18 cellular contexts compared by ENCODE assay signal in genomic region chr6:157155838-157156237, GRCh38.
A peak's percentile ranks its signal among the peaks of the same experiment; 100 is the strongest.
DNase-seq lines count a peak whose midpoint lies in the region; ATAC-seq and TF ChIP-seq lines count a peak whose summit lies in the region.
"Had no signal": no experiment of that assay in that cellular context is flagged by ENCODE, and none has a peak within 500 bp of the region (broad histone marks: within the 10 kb centered on the region; RNA-seq: fewer than 3 reads in every experiment).

No MANE protein-coding gene starts in this region.

- TF ChIP-seq CTCF in GM23338 (conservative IDR thresholded peaks at IDR 0.05; ENCODE audit: low read depth in 2 of 2) (no peak), fibroblast of pulmonary artery (IDR thresholded peaks at IDR 0.05; ENCODE audit: low read length, missing control alignments) (no peak)

- H3K4me3 ChIP-seq in CD4-positive, CD25-positive, alpha-beta regulatory T cell (ENCODE audit: low read depth, low read length): no peak overlapping the region
- H3K4me3 ChIP-seq in GM23338: no peak overlapping the region
- H3K4me3 ChIP-seq in fibroblast of pulmonary artery (replicated peaks; ENCODE audit: low read depth, low read length): no peak overlapping the region

- H3K27me3 Mint-ChIP-seq in CD4-positive, CD25-positive, alpha-beta regulatory T cell: no peaks in the 10 kb centered on the region
- H3K27me3 Mint-ChIP-seq in GM23338 (ENCODE audit: insufficient read depth, low read depth, poor library complexity): peaks cover 11% of the 10 kb centered on the region
- no peaks in the 10 kb centered on the region for H3K27me3 Mint-ChIP-seq in activated T-helper 17 cell treated with anti-CD3 and anti-CD28 coated beads, Interleukin-2, amount 50 U/mL, for 72 hours
- H3K27me3 Mint-ChIP-seq: T-cell had no signal

- H3K9me3 Mint-ChIP-seq in CD4-positive, CD25-positive, alpha-beta regulatory T cell: no peaks in the 10 kb centered on the region
- no peaks in the 10 kb centered on the region for H3K9me3 Mint-ChIP-seq in GM23338
- H3K9me3 Mint-ChIP-seq in activated T-helper 17 cell treated with anti-CD3 and anti-CD28 coated beads, Interleukin-2, amount 50 U/mL, for 72 hours: no peaks in the 10 kb centered on the region
- H3K9me3 Mint-ChIP-seq: CD8-positive, alpha-beta T cell; T-cell had no signal

- no peak for ATAC-seq in CD4-positive, CD25-positive, alpha-beta regulatory T cell (ENCODE audit: low read depth in 2 of 2)
- ATAC-seq in GM23338 (no peak), HG02642 (IDR thresholded peaks at IDR 0.05; ENCODE audit: poor library complexity, unreplicated experiment) (no peak)
- ATAC-seq in activated T-helper 17 cell treated with anti-CD3 and anti-CD28 coated beads, Interleukin-2, amount 50 U/mL, for 72 hours (replicated peaks): no peak
- ATAC-seq: CD8-positive, alpha-beta T cell; T-cell had no signal

- H3F3A ChIP-seq in GM23338 (replicated peaks; ENCODE audit: low read depth): no peaks in the 10 kb centered on the region; the same call in 1 of the 2 replicates

- H3K9me3 ChIP-seq in CD4-positive, CD25-positive, alpha-beta regulatory T cell (ENCODE audit: control insufficient read depth in 2 of 2, low read length in 2 of 2): no peaks in the 10 kb centered on the region

- no peak for DNase-seq in CD4-positive, CD25-positive, alpha-beta regulatory T cell
- DNase-seq in GM23338 (ENCODE audit: low spot score) (no peak), fibroblast of pulmonary artery (ENCODE audit: low read depth) (peak; percentile 59), NCI-H2107 (lab: John Stamatoyannopoulos, UW) (no peak), NCI-H82 treated with DMSO at 0.1 percent for 48 hours (lab: John Stamatoyannopoulos, UW; ENCODE audit: unreplicated experiment) (no peak)
- DNase-seq: C1 segment of cervical spinal cord; CD8-positive, alpha-beta T cell; DMS153; GOT3; Kasumi-1; NCI-H2029; NCI-H526 treated with DMSO at 0.1 percent for 48 hours; SHP77; T-cell had no signal

- no peak overlapping the region for H3K27ac ChIP-seq in CD4-positive, CD25-positive, alpha-beta regulatory T cell (ENCODE audit: insufficient read depth, low read length, poor library complexity, severe bottlenecking)
- peak overlapping the region; percentile 11; the same call in 1 of the 2 replicates for H3K27ac ChIP-seq in GM23338 (ENCODE audit: low read depth)
- H3K27ac ChIP-seq: HL-60, RWPE1 had no signal

- H3K27ac Mint-ChIP-seq in CD4-positive, CD25-positive, alpha-beta regulatory T cell: peak overlapping the region in 2 of 3 donors; percentile 16 to 35
- peak overlapping the region; percentile 31 for H3K27ac Mint-ChIP-seq in GM23338
- H3K27ac Mint-ChIP-seq in activated T-helper 17 cell treated with anti-CD3 and anti-CD28 coated beads, Interleukin-2, amount 50 U/mL, for 72 hours: peak overlapping the region; percentile 58
- H3K27ac Mint-ChIP-seq: CD8-positive, alpha-beta T cell; T-cell had no signal

- peaks cover 12 to 22% (median 14%) of the 10 kb centered on the region in 4 donors for H3K4me1 Mint-ChIP-seq in CD4-positive, CD25-positive, alpha-beta regulatory T cell
- H3K4me1 Mint-ChIP-seq in GM23338: peaks cover 43% of the 10 kb centered on the region
- peaks cover 5% of the 10 kb centered on the region for H3K4me1 Mint-ChIP-seq in activated T-helper 17 cell treated with anti-CD3 and anti-CD28 coated beads, Interleukin-2, amount 50 U/mL, for 72 hours

- H2AFZ ChIP-seq in GM23338: no peak overlapping the region

- no peaks in the 10 kb centered on the region; the same call in 1 of the 2 replicates for H3K79me2 ChIP-seq in GM23338 (replicated peaks; ENCODE audit: insufficient read depth)

- no peaks in the 10 kb centered on the region for H3K27me3 ChIP-seq in CD4-positive, CD25-positive, alpha-beta regulatory T cell (ENCODE audit: control insufficient read depth, insufficient read depth, low read length)
- no peaks in the 10 kb centered on the region for H3K27me3 ChIP-seq in GM23338 (ENCODE audit: insufficient read depth)

- no peaks in the 10 kb centered on the region; the same call in 1 of the 2 replicates for H4K20me1 ChIP-seq in GM23338 (replicated peaks; ENCODE audit: insufficient read depth)

- H3K36me3 ChIP-seq in CD4-positive, CD25-positive, alpha-beta regulatory T cell (ENCODE audit: control insufficient read depth, insufficient read depth, low read length): peaks cover 35% of the 10 kb centered on the region
- H3K36me3 ChIP-seq in GM23338 (ENCODE audit: insufficient read depth): no peaks in the 10 kb centered on the region; the same call in 1 of the 2 replicates

- no peaks in the 10 kb centered on the region for H3K4me1 ChIP-seq in CD4-positive, CD25-positive, alpha-beta regulatory T cell (ENCODE audit: control insufficient read depth, insufficient read depth, low read length, poor library complexity, severe bottlenecking)
- H3K4me1 ChIP-seq in GM23338 (ENCODE audit: insufficient read depth): peaks cover 38% of the 10 kb centered on the region

- H3K4me3 Mint-ChIP-seq in CD4-positive, CD25-positive, alpha-beta regulatory T cell: no peak overlapping the region
- H3K4me3 Mint-ChIP-seq in GM23338: peak overlapping the region; percentile 7; the same call in 1 of the 3 replicates
- no peak overlapping the region for H3K4me3 Mint-ChIP-seq in activated T-helper 17 cell treated with anti-CD3 and anti-CD28 coated beads, Interleukin-2, amount 50 U/mL, for 72 hours
- H3K4me3 Mint-ChIP-seq: CD8-positive, alpha-beta T cell; T-cell had no signal

- H3K36me3 Mint-ChIP-seq in CD4-positive, CD25-positive, alpha-beta regulatory T cell: peaks cover 47% of the 10 kb centered on the region
- H3K36me3 Mint-ChIP-seq in GM23338 (ENCODE audit: low read depth): 0 out of 3 replicates have a peak, but pooled peaks cover 3% of the 10 kb centered on the region
- H3K36me3 Mint-ChIP-seq in activated T-helper 17 cell treated with anti-CD3 and anti-CD28 coated beads, Interleukin-2, amount 50 U/mL, for 72 hours (ENCODE audit: low read depth): peaks cover 49% of the 10 kb centered on the region

- peak overlapping the region; percentile 25; the same call in 1 of the 2 replicates for H3K4me2 ChIP-seq in GM23338

- H3K9me2 ChIP-seq in GM23338 (ENCODE audit: insufficient read depth): no peaks in the 10 kb centered on the region

TF ChIP-seq in GM23338, 12 proteins besides CTCF, POLR2A, EP300 and RAD21 (continues in another document):
- no peak for TF ChIP-seq NANOG (IDR thresholded peaks at IDR 0.05; ENCODE audit: borderline replicate concordance)
- no peak for TF ChIP-seq JUNB (IDR thresholded peaks at IDR 0.05; ENCODE audit: unreplicated experiment)
- TF ChIP-seq POLR2AphosphoS5 (IDR thresholded peaks at IDR 0.05; ENCODE audit: low read depth): no peak
- no peak for TF ChIP-seq REST (IDR thresholded peaks at IDR 0.05; ENCODE audit: unreplicated experiment)
- no peak for TF ChIP-seq ETS1 (IDR thresholded peaks at IDR 0.05)
- no peak for TF ChIP-seq EZH2phosphoT487 (IDR thresholded peaks at IDR 0.05; ENCODE audit: unreplicated experiment)
- no peak for TF ChIP-seq EZH2 (IDR thresholded peaks at IDR 0.05; ENCODE audit: low read depth, unreplicated experiment)
- no peak for TF ChIP-seq ZNF331 (CRISPR knock-in tag; IDR thresholded peaks at IDR 0.05; ENCODE audit: low read depth)
